In genomic region chr1:92961131-92961895, GRCh38 we compare ENCODE assay signal across 8 cellular contexts. TPM values are rescaled to one million over a fixed set of nuclear protein-coding genes. Genes with fewer than 3 reads are reported as not detected.
DNase-seq lines count a peak whose midpoint lies in the region; ATAC-seq and TF ChIP-seq lines count a peak whose summit lies in the region.

Gene DIPK1A, minus strand, starts transcription at chr1:92961462. Its CDS starts 33 bp downstream, at chr1:92961429.

- H2BK15ac ChIP-seq in IMR-90 (ENCODE audit: low read depth, low read length), result peak within 1 kb of the TSS; percentile 48; the same call in 1 of the 3 replicates

- in situ Hi-C loops in IMR-90 (cut with MboI; ENCODE audit: low sequenced_read_pairs), result no loop called here

- H4K91ac ChIP-seq in IMR-90 (ENCODE audit: insufficient read depth, low read depth, low read length), result peak within 1 kb of the TSS; percentile 78

- CTCF ChIA-PET in IMR-90 (lab: Yijun Ruan, JAX), result interaction anchor here (0.8 to 3.9 kb wide), 6 partner anchors 11 to 102 kb away, joined by 3 to 24 read pairs (median 5); no protein-coding TSS in a partner anchor

- peak; percentile 34 for ATAC-seq in GM21526 (IDR thresholded peaks at IDR 0.05; ENCODE audit: low FRiP score, unreplicated experiment)
- peak; percentile 83 for ATAC-seq in IMR-90 (ENCODE audit: low read depth)
- ATAC-seq in gastroesophageal sphincter, result peak; percentile 86
- peak; percentile 65 for ATAC-seq in omental fat pad (ENCODE audit: low FRiP score)

- DNase-seq in DMS153 treated with DMSO at 0.1 percent for 48 hours (lab: John Stamatoyannopoulos, UW; ENCODE audit: unreplicated experiment) (peak; percentile 22), IMR-90 (peak; percentile 70), SHP77 treated with DMSO at 0.1 percent for 48 hours (lab: John Stamatoyannopoulos, UW) (peak; percentile 45), omental fat pad (ENCODE audit: low spot score) (peak; percentile 42), suprapubic skin (ENCODE audit: low spot score in 2 of 2) (peak; percentile 83 to 87)
- peak; percentile 32 to 75 (median 49) for DNase-seq in activated naive CD4-positive, alpha-beta T cell (lab: John Stamatoyannopoulos, UW)

- TF ChIP-seq CTCF in IMR-90 (conservative IDR thresholded peaks at IDR 0.05; ENCODE audit: low read depth, low read length) (0 out of 2 replicates have a peak, but pooled peaks have one; percentile 23), gastroesophageal sphincter (IDR thresholded peaks at IDR 0.05) (peak in 3 of 4 experiments; percentile 17 to 41 (median 34)), omental fat pad (IDR thresholded peaks at IDR 0.05) (no peak), suprapubic skin (IDR thresholded peaks at IDR 0.05) (no peak)

- H2AK5ac ChIP-seq in IMR-90 (ENCODE audit: low read depth, low read length), result peak within 1 kb of the TSS; percentile 16; the same call in 1 of the 2 replicates

- peak within 1 kb of the TSS; percentile 62 for H3K14ac ChIP-seq in IMR-90 (replicated peaks; ENCODE audit: low read depth, low read length)

- intact Hi-C loops in IMR-90 (cut with micrococcal nuclease), result no loop called here

- peak within 1 kb of the TSS; percentile 80 for H2BK120ac ChIP-seq in IMR-90 (ENCODE audit: low read depth, low read length)

- POLR2A ChIA-PET in IMR-90 (lab: Charles Lee; ENCODE audit: unreplicated experiment), result interaction anchor here (0.7 to 0.9 kb wide), 2 partner anchors 33 to 84 kb away, joined by 3 to 10 read pairs; no protein-coding TSS in a partner anchor

- TF ChIP-seq RAD21 in IMR-90 (IDR thresholded peaks at IDR 0.05; ENCODE audit: low read length), result no peak

- peak within 1 kb of the TSS; percentile 89 for H4K5ac ChIP-seq in IMR-90 (ENCODE audit: low read depth, low read length)

- no peak for TF ChIP-seq EP300 in gastroesophageal sphincter (IDR thresholded peaks at IDR 0.05)
- no peak for TF ChIP-seq EP300 in suprapubic skin (IDR thresholded peaks at IDR 0.05)

- H2AK9ac ChIP-seq in IMR-90 (replicated peaks; ENCODE audit: low read depth, low read length, poor library complexity), result peak within 1 kb of the TSS; percentile 93

- TF ChIP-seq POLR2A in IMR-90 (IDR thresholded peaks at IDR 0.05; ENCODE audit: low read depth, low read length) (peak; percentile 60), gastroesophageal sphincter (IDR thresholded peaks at IDR 0.05) (peak; percentile 69 to 88), suprapubic skin (IDR thresholded peaks at IDR 0.05) (peak in 1 of 2 donors; percentile 17)

- peaks cover 3% of the 10 kb centered on the region; the same call in 1 of the 2 replicates for H4K20me1 ChIP-seq in IMR-90 (ENCODE audit: insufficient read depth, low read length)

- H2BK20ac ChIP-seq in IMR-90 (ENCODE audit: low read depth, low read length), result no peak within 1 kb of the TSS; the same call in 1 of the 2 replicates

- no peaks in the 10 kb centered on the region; the same call in 1 of the 2 replicates for H3K27me3 ChIP-seq in IMR-90 (ENCODE audit: control insufficient read depth, insufficient read depth, low read length)
- no peaks in the 10 kb centered on the region for H3K27me3 ChIP-seq in gastroesophageal sphincter
- H3K27me3 ChIP-seq in suprapubic skin, result no peaks in the 10 kb centered on the region

- H3K9me1 ChIP-seq in IMR-90 (ENCODE audit: insufficient read depth, low read length), result 0 out of 2 replicates have a peak, but pooled peaks cover 5% of the 10 kb centered on the region

- H3K9ac ChIP-seq in IMR-90 (ENCODE audit: low read depth, low read length), result peak within 1 kb of the TSS; percentile 99

- peak within 1 kb of the TSS; percentile 77 for H2BK5ac ChIP-seq in IMR-90 (ENCODE audit: low read depth, low read length, poor library complexity, severe bottlenecking)

- H2AFZ ChIP-seq in IMR-90 (replicated peaks; ENCODE audit: low read length, poor library complexity), result peak within 1 kb of the TSS; percentile 88

- 1% methylated on average over 62 of the region's 103 CpGs; no CpG with 5 or more reads in 1 of the 2 experiments for WGBS in IMR-90 (ENCODE audit: extremely low coverage in 2 of 2, insufficient read length in 1 of 2), 2 experiments
- no CpG with 5 or more reads among the region's 103 CpGs for WGBS in gastroesophageal sphincter (ENCODE audit: low coverage in 1 of 2), 2 donors
- 0% methylated on average over 13 of the region's 103 CpGs for WGBS in suprapubic skin

- peak within 1 kb of the TSS; percentile 34 to 91 for H4K8ac ChIP-seq in IMR-90 (ENCODE audit: low read depth in 2 of 2, low read length in 2 of 2)

- H3K9me3 ChIP-seq in IMR-90 (ENCODE audit: control insufficient read depth, insufficient read depth, low read length), result no peaks in the 10 kb centered on the region
- H3K9me3 ChIP-seq in gastroesophageal sphincter, result no peaks in the 10 kb centered on the region
- no peaks in the 10 kb centered on the region for H3K9me3 ChIP-seq in suprapubic skin

- dilution Hi-C loops in IMR-90 (cut with HindIII; ENCODE audit: low sequenced_read_pairs, unreplicated experiment), result no loop called here

- H3K4me2 ChIP-seq in IMR-90 (ENCODE audit: low read depth, low read length), result peak within 1 kb of the TSS; percentile 91

- H3K4ac ChIP-seq in IMR-90 (ENCODE audit: low read depth, low read length), result peak within 1 kb of the TSS; percentile 77

- BruUV-seq in IMR-90 (replicated peaks; lab: Mats Ljungman, UMichigan), result no TSS peak

- peak within 1 kb of the TSS; percentile 98 for H3K27ac ChIP-seq in IMR-90 (ENCODE audit: insufficient read depth, low read length)
- peak within 1 kb of the TSS; percentile 98 to 100 (median 98) for H3K27ac ChIP-seq in gastroesophageal sphincter
- H3K27ac ChIP-seq in suprapubic skin, result peak within 1 kb of the TSS; percentile 94

- peak within 1 kb of the TSS; percentile 89 for H3K18ac ChIP-seq in IMR-90 (ENCODE audit: low read depth, low read length)

- H3K4me1 ChIP-seq in IMR-90 (ENCODE audit: control insufficient read depth, insufficient read depth, low read length) (no peaks in the 10 kb centered on the region; the same call in 1 of the 2 replicates), gastroesophageal sphincter (peaks cover 0 to 53% (median 6%) of the 10 kb centered on the region in 3 donors), suprapubic skin (peaks cover 19% of the 10 kb centered on the region)

- H3K4me3 ChIP-seq in IMR-90 (ENCODE audit: insufficient read depth, low read depth, low read length) (peak within 1 kb of the TSS; percentile 97), gastroesophageal sphincter (peak within 1 kb of the TSS; percentile 96 to 99), suprapubic skin (peak within 1 kb of the TSS; percentile 87)

- H3K79me1 ChIP-seq in IMR-90 (ENCODE audit: low read depth in 1 of 2, low read length in 2 of 2), result peaks cover 9 to 31% of the 10 kb centered on the region in 2 experiments; a peak in 2 of 4 replicates

- peak within 1 kb of the TSS; percentile 70 for H3K23ac ChIP-seq in IMR-90 (ENCODE audit: low read depth, low read length)

- peak within 1 kb of the TSS; percentile 66; the same call in 1 of the 2 replicates for H3K56ac ChIP-seq in IMR-90 (ENCODE audit: extremely low read depth, insufficient read depth, low read length)

- H3K36me3 ChIP-seq in IMR-90 (ENCODE audit: control insufficient read depth, insufficient read depth, low read length), result no peaks in the 10 kb centered on the region
- H3K36me3 ChIP-seq in gastroesophageal sphincter, result no peaks in the 10 kb centered on the region
- H3K36me3 ChIP-seq in suprapubic skin, result no peaks in the 10 kb centered on the region

TF ChIP-seq in IMR-90, 13 proteins besides CTCF, POLR2A, EP300 and RAD21:
- peak; percentile 27; the same call in 1 of the 2 replicates for TF ChIP-seq MXI1 (IDR thresholded peaks at IDR 0.05; ENCODE audit: borderline replicate concordance, low read depth, low read length)
- no peak for TF ChIP-seq RCOR1 (IDR thresholded peaks at IDR 0.05; ENCODE audit: insufficient replicate concordance, low read length)

RNA-seq across cellular contexts. Expression of gene DIPK1A, which starts in this region (rescaled TPM):
- total RNA-seq in IMR-90 (2012; rRNA removed), result 4.7 and 7.5 TPM in 2 replicates
- polyA plus RNA-seq in IMR-90 (2012; rRNA removed), result 4.5 and 5.7 TPM in 2 replicates
- polyA plus RNA-seq in IMR-90 (2012; cell fraction: cytosol; rRNA removed), result 1.0 and 1.4 TPM in 2 replicates
- polyA plus RNA-seq in IMR-90 (2012; cell fraction: nucleus; rRNA removed; ENCODE audit: low replicate concordance), result 0.16 and 2.9 TPM in 2 replicates
- 10 to 100 TPM; 10.2 to 39.2 (median 32.9) TPM for total RNA-seq in gastroesophageal sphincter
- 10 to 100 TPM in 3 of 4 donors, 1 to 10 TPM in 1; 9.1 to 27.2 (median 18.3) TPM for total RNA-seq in omental fat pad
- 1 to 10 TPM; 3.3 to 7.8 (median 5.3) TPM for total RNA-seq in suprapubic skin

Comparison
In these comparisons a context has a peak if more than half of its experiments do, and no peak if none do; other contexts are left out.
1. Peak in every context shown above with its lines: DNase-seq, ATAC-seq, H3K4me3 ChIP-seq and H3K27ac ChIP-seq.
2. DNase-seq: peak in every context shown above with its lines; median percentile 85 in suprapubic skin; 70 in IMR-90; 49 in activated naive CD4-positive, alpha-beta T cell; 45 in SHP77 treated with DMSO at 0.1 percent for 48 hours; 42 in omental fat pad; 22 in DMS153 treated with DMSO at 0.1 percent for 48 hours.
3. ATAC-seq: peak in every context shown above with its lines; median percentile 86 in gastroesophageal sphincter; 83 in IMR-90; 65 in omental fat pad; 34 in GM21526.
4. CTCF ChIP-seq: peak in IMR-90 (single experiment) and gastroesophageal sphincter (3 of 4); none in omental fat pad (0 of 3) and suprapubic skin (0 of 2).